Comparison of ENCODE assay signal across 8 cellular contexts in genomic region chr14:22070119-22070982, GRCh38.
DNase-seq lines count a peak whose midpoint lies in the region; ATAC-seq and TF ChIP-seq lines count a peak whose summit lies in the region.
"Had no signal": no experiment of that assay in that cellular context is flagged by ENCODE, and none has a peak within 500 bp of the region (broad histone marks: within the 10 kb centered on the region; RNA-seq: fewer than 3 reads in every experiment).

No MANE protein-coding gene starts in this region.

- ATAC-seq in GM21381 (IDR thresholded peaks at IDR 0.05; ENCODE audit: unreplicated experiment), result peak; percentile 39
- ATAC-seq in HG03439 (IDR thresholded peaks at IDR 0.05; ENCODE audit: unreplicated experiment), result peak; percentile 35
- peak; percentile 82 for ATAC-seq in activated CD8-positive, alpha-beta T cell treated with anti-CD3 and anti-CD28 coated beads for 36 hours

- no peak overlapping the region for H3K27ac ChIP-seq in cardiac muscle cell
- H3K27ac ChIP-seq in SK-N-SH (ENCODE audit: low read depth in 2 of 2, low read length in 1 of 2), result no peak overlapping the region
- H3K27ac ChIP-seq: right lobe of liver had no signal

- no peaks in the 10 kb centered on the region for H3F3A ChIP-seq in SK-N-SH (replicated peaks; ENCODE audit: insufficient read depth)

- no peaks in the 10 kb centered on the region for H4K20me1 ChIP-seq in SK-N-SH (ENCODE audit: insufficient read depth)

- POLR2A ChIA-PET in activated CD8-positive, alpha-beta T cell treated with anti-CD3 and anti-CD28 coated beads for 36 hours (lab: Charles Lee), result interaction anchor here (0.8 to 1.2 kb wide), 2 partner anchors 9 to 24 kb away, joined by 3 to 4 read pairs; no protein-coding TSS in a partner anchor
- POLR2A ChIA-PET in SK-N-SH (lab: Yijun Ruan, JAX), result no interaction called here

- peaks cover 38% of the 10 kb centered on the region for H3K4me1 Mint-ChIP-seq in activated CD8-positive, alpha-beta T cell treated with anti-CD3 and anti-CD28 coated beads for 36 hours (ENCODE audit: low read depth)

- H3K9me3 ChIP-seq in cardiac muscle cell (ENCODE audit: low read depth), result no peaks in the 10 kb centered on the region
- H3K9me3 ChIP-seq in SK-N-SH, result no peaks in the 10 kb centered on the region
- H3K9me3 ChIP-seq: right lobe of liver had no signal

- H3K27me3 Mint-ChIP-seq in activated CD8-positive, alpha-beta T cell treated with anti-CD3 and anti-CD28 coated beads for 36 hours, result no peaks in the 10 kb centered on the region

- H3K9ac ChIP-seq in SK-N-SH, result no peak overlapping the region

- no peaks in the 10 kb centered on the region for H3K9me3 Mint-ChIP-seq in activated CD8-positive, alpha-beta T cell treated with anti-CD3 and anti-CD28 coated beads for 36 hours

- no peak overlapping the region; the same call in 1 of the 2 replicates for H3K4me2 ChIP-seq in SK-N-SH

- no peak overlapping the region for H3K4me3 ChIP-seq in cardiac muscle cell
- H3K4me3 ChIP-seq in SK-N-SH (ENCODE audit: low read depth in 2 of 2, low read length in 1 of 2), result no peak overlapping the region
- H3K4me3 ChIP-seq: right lobe of liver had no signal

- H2AFZ ChIP-seq in SK-N-SH (ENCODE audit: low read depth), result no peak overlapping the region

- TF ChIP-seq EP300 in SK-N-SH (IDR thresholded peaks at IDR 0.05; ENCODE audit: borderline replicate concordance in 1 of 2, low read depth in 1 of 2, low read length in 1 of 2), result no peak

- H3K36me3 ChIP-seq in cardiac muscle cell (no peaks in the 10 kb centered on the region), SK-N-SH (replicated peaks in 1 of 2; ENCODE audit: control insufficient read depth in 1 of 2, insufficient read depth in 2 of 2, low read length in 1 of 2) (no peaks in the 10 kb centered on the region)
- H3K36me3 ChIP-seq: right lobe of liver had no signal

- H3K4me1 ChIP-seq in cardiac muscle cell (ENCODE audit: low read depth) (peaks cover 5% of the 10 kb centered on the region), SK-N-SH (ENCODE audit: control insufficient read depth in 1 of 2, insufficient read depth in 2 of 2, low read depth in 1 of 2, low read length in 1 of 2) (0 out of 4 replicates have a peak, but pooled peaks cover 0 to 5% of the 10 kb centered on the region in 2 experiments)
- H3K4me1 ChIP-seq: right lobe of liver had no signal

- 2% methylated on average over 11 of the region's 12 CpGs for WGBS in SK-N-SH (ENCODE audit: low lambda C conversion rate)

- TF ChIP-seq CTCF in activated CD8-positive, alpha-beta T cell treated with anti-CD3 and anti-CD28 coated beads for 36 hours (IDR thresholded peaks at IDR 0.05), result no peak
- TF ChIP-seq CTCF in cardiac muscle cell (IDR thresholded peaks at IDR 0.05; ENCODE audit: low read depth, low read length), result no peak
- TF ChIP-seq CTCF in SK-N-SH (IDR thresholded peaks at IDR 0.05), result no peak

- CTCF ChIA-PET in activated CD8-positive, alpha-beta T cell treated with anti-CD3 and anti-CD28 coated beads for 36 hours (lab: Charles Lee), result interaction anchor here (0.7 to 2.2 kb wide), 10 partner anchors 13 to 151 kb away, joined by 3 to 8 read pairs (median 4); no protein-coding TSS in a partner anchor
- CTCF ChIA-PET in SK-N-SH (lab: Yijun Ruan, JAX), result interaction anchor here (1.4 kb wide), 1 partner anchor 13 kb away, joined by 4 read pairs; no protein-coding TSS in a partner anchor

- intact Hi-C loops in activated CD8-positive, alpha-beta T cell treated with anti-CD3 and anti-CD28 coated beads for 36 hours (cut with micrococcal nuclease), result no loop called here

- no peak for TF ChIP-seq RAD21 in SK-N-SH (IDR thresholded peaks at IDR 0.05; ENCODE audit: low read length)

- DNase-seq in activated CD8-positive, alpha-beta T cell treated with anti-CD3 and anti-CD28 coated beads for 36 hours, result peak; percentile 74
- DNase-seq in cardiac muscle cell (ENCODE audit: low read depth in 1 of 2, low spot score in 1 of 2) (peak; percentile 6 to 22), SK-N-SH (no peak), DMS 273 (lab: John Stamatoyannopoulos, UW; ENCODE audit: unreplicated experiment) (no peak)
- peak; percentile 15 for DNase-seq in stimulated activated CD8-positive, alpha-beta memory T cell treated with anti-CD3 and anti-CD28 coated beads, Interleukin-4, amount 100 ng/mL, for 24 hours (ENCODE audit: low read depth)

- H3K27ac Mint-ChIP-seq in activated CD8-positive, alpha-beta T cell treated with anti-CD3 and anti-CD28 coated beads for 36 hours, result peak overlapping the region; percentile 94

- H3K4me3 Mint-ChIP-seq in activated CD8-positive, alpha-beta T cell treated with anti-CD3 and anti-CD28 coated beads for 36 hours, result peak overlapping the region; percentile 87

- peaks cover 6% of the 10 kb centered on the region for H3K27me3 ChIP-seq in cardiac muscle cell
- no peaks in the 10 kb centered on the region; the same call in 1 of the 2 replicates for H3K27me3 ChIP-seq in SK-N-SH (ENCODE audit: insufficient read depth)

- H3K79me2 ChIP-seq in SK-N-SH (ENCODE audit: insufficient read depth), result no peaks in the 10 kb centered on the region

- no peaks in the 10 kb centered on the region for H3K9me2 ChIP-seq in SK-N-SH

- no peaks in the 10 kb centered on the region for H3K36me3 Mint-ChIP-seq in activated CD8-positive, alpha-beta T cell treated with anti-CD3 and anti-CD28 coated beads for 36 hours (ENCODE audit: low read depth)

TF ChIP-seq in SK-N-SH, 30 proteins besides CTCF, POLR2A, EP300 and RAD21 (continues in another document):
- TF ChIP-seq ELF1 (IDR thresholded peaks at IDR 0.05) (no peak), TCF12 (IDR thresholded peaks at IDR 0.05) (no peak), EZH2phosphoT487 (IDR thresholded peaks at IDR 0.05; ENCODE audit: borderline replicate concordance, low read depth) (no peak), IRF3 (IDR thresholded peaks at IDR 0.05; ENCODE audit: low read depth, low read length) (no peak), FOXJ3 (CRISPR knock-in tag; IDR thresholded peaks at IDR 0.05) (no peak), RCOR1 (IDR thresholded peaks at IDR 0.05; ENCODE audit: low read length) (no peak), TAF1 (IDR thresholded peaks at IDR 0.05; ENCODE audit: borderline replicate concordance, low read depth, low read length) (no peak), TEAD4 (IDR thresholded peaks at IDR 0.05; ENCODE audit: borderline replicate concordance, insufficient read depth) (no peak), NFIC (IDR thresholded peaks at IDR 0.05; ENCODE audit: borderline replicate concordance) (no peak), USF1 (IDR thresholded peaks at IDR 0.05; ENCODE audit: borderline replicate concordance, low read depth) (no peak), JUND (IDR thresholded peaks at IDR 0.05) (no peak), SMC3 (IDR thresholded peaks at IDR 0.05; ENCODE audit: low read depth, low read length) (no peak), REST (IDR thresholded peaks at IDR 0.05; ENCODE audit: low read depth, low read length) (no peak), GABPA (IDR thresholded peaks at IDR 0.05; ENCODE audit: low read depth) (no peak), USF2 (IDR thresholded peaks at IDR 0.05; ENCODE audit: borderline replicate concordance, low read depth, low read length) (no peak), YY1 (IDR thresholded peaks at IDR 0.05; ENCODE audit: low read depth) (no peak)

Comparison
In these comparisons a context has a peak if more than half of its experiments do, and no peak if none do; other contexts are left out.
1. DNase-seq: peak in activated CD8-positive, alpha-beta T cell treated with anti-CD3 and anti-CD28 coated beads for 36 hours (single experiment), cardiac muscle cell (2 of 2) and stimulated activated CD8-positive, alpha-beta memory T cell treated with anti-CD3 and anti-CD28 coated beads, Interleukin-4, amount 100 ng/mL, for 24 hours (single experiment); none in SK-N-SH (single experiment) and DMS 273 (single experiment).
2. Peak in every context shown above with its lines, with median percentiles within 50 percentile points of each other: ATAC-seq.